ENCODE assay signal across 10 cellular contexts in the genomic region with DNA sequence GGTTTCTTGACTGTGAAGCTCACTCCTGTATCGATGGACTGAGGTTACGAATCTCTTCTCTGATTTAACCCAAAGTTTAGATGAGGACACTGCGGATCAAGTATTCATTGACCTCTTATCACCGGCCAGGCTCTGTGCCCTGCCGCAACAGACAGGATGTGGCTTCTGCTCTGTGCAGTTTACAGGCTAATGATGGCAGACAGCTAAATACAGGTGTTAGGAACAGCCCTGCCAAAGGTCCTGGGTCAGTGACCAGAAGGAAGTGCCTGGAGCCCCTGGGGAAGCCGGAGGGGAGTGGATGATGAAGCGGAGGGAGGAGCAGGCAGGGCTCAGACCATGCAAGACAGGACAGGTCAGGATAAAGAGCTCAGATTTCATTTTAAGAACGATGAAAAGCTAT. TPM values are rescaled to one million over a fixed set of nuclear protein-coding genes. Genes with fewer than 3 reads are reported as not detected.
DNase-seq lines count a peak whose midpoint lies in the region; ATAC-seq, FAIRE-seq and TF ChIP-seq lines count a peak whose summit lies in the region.
"Had no signal": no experiment of that assay in that cellular context is flagged by ENCODE, and none has a peak within 500 bp of the region (broad histone marks: within the 10 kb centered on the region; RNA-seq: fewer than 3 reads in every experiment).

No MANE protein-coding gene starts in this region.

- no peak overlapping the region for H3K4me3 ChIP-seq in testis
- H3K4me3 ChIP-seq: SJSA1 had no signal

- H3K36me3 ChIP-seq in testis (ENCODE audit: low read depth, missing control alignments): no peaks in the 10 kb centered on the region
- H3K36me3 ChIP-seq: SJSA1 had no signal

- peak overlapping the region; percentile 4 to 89 (median 54) for H3K27ac Mint-ChIP-seq in IgD-negative memory B cell
- H3K27ac Mint-ChIP-seq in glutamatergic neuron (ENCODE audit: unreplicated experiment): no peak overlapping the region

- DNase-seq in GM18507 (ENCODE audit: extremely low spot score, insufficient read length, low read depth) (no peak), glutamatergic neuron (no peak), COLO668 (lab: John Stamatoyannopoulos, UW; ENCODE audit: unreplicated experiment) (no peak), SHP77 treated with DMSO at 0.1 percent for 48 hours (lab: John Stamatoyannopoulos, UW) (no peak), testis (no peak)
- no peak for DNase-seq in stimulated activated naive CD4-positive, alpha-beta T cell treated with Interleukin-2 at 50 U/mL for 16 hours (lab: John Stamatoyannopoulos, UW)
- DNase-seq: stimulated activated CD4-positive, alpha-beta T cell treated with anti-CD3 and anti-CD28 coated beads, Interleukin-4, amount 100 ng/mL, for 4 hours had no signal

- no peak for TF ChIP-seq POLR2A in testis (IDR thresholded peaks at IDR 0.05)

- peak overlapping the region in 2 of 4 donors; percentile 13 to 15 for H3K4me3 Mint-ChIP-seq in IgD-negative memory B cell
- peak overlapping the region; percentile 4 for H3K4me3 Mint-ChIP-seq in glutamatergic neuron (ENCODE audit: unreplicated experiment)

- peak; percentile 62 for ATAC-seq in GM21576 (IDR thresholded peaks at IDR 0.05; ENCODE audit: unreplicated experiment)

- no peak overlapping the region for H3K27ac ChIP-seq in testis
- H3K27ac ChIP-seq: SJSA1 had no signal

- FAIRE-seq in GM18507 (lab: Jason Lieb, UNC): peak; percentile 86

- H3K27me3 Mint-ChIP-seq in IgD-negative memory B cell (peaks cover 2% of the 10 kb centered on the region), glutamatergic neuron (ENCODE audit: unreplicated experiment) (peaks cover 4% of the 10 kb centered on the region)

- 56 to 82% methylated on average over 8 of the region's 8 CpGs for WGBS in testis, 2 donors

- H3K4me1 Mint-ChIP-seq in IgD-negative memory B cell (peaks cover 30 to 33% (median 31%) of the 10 kb centered on the region in 3 donors), glutamatergic neuron (ENCODE audit: low read depth, unreplicated experiment) (peaks cover 10% of the 10 kb centered on the region)

- H3K9me3 Mint-ChIP-seq in IgD-negative memory B cell: peaks cover 0 to 3% (median 0%) of the 10 kb centered on the region in 3 donors
- peaks cover 3% of the 10 kb centered on the region for H3K9me3 Mint-ChIP-seq in glutamatergic neuron (ENCODE audit: unreplicated experiment)

- TF ChIP-seq CTCF in glutamatergic neuron (IDR thresholded peaks at IDR 0.05; ENCODE audit: partially characterized antibody, unreplicated experiment): no peak
- no peak for TF ChIP-seq CTCF in testis (IDR thresholded peaks at IDR 0.05)

- intact Hi-C loops in testis (cut with DNase I; ENCODE audit: low total_unique reads): no loop called here

- H3K9me3 ChIP-seq in testis: no peaks in the 10 kb centered on the region
- H3K9me3 ChIP-seq: SJSA1 had no signal

- H3K36me3 Mint-ChIP-seq in IgD-negative memory B cell (peaks cover 5% of the 10 kb centered on the region), glutamatergic neuron (ENCODE audit: unreplicated experiment) (peaks cover 4% of the 10 kb centered on the region)

- H3K4me1 ChIP-seq in testis: no peaks in the 10 kb centered on the region

- H3K27me3 ChIP-seq in testis: no peaks in the 10 kb centered on the region
- H3K27me3 ChIP-seq: SJSA1 had no signal

RNA-seq across cellular contexts. Expression of a gene that starts 44.4 kb away (rescaled TPM):
- polyA plus RNA-seq in IgD-negative memory B cell: 20.2 TPM
- 143 TPM for total RNA-seq in glutamatergic neuron (ENCODE audit: unreplicated experiment)
- 10 to 100 TPM; 68.8 to 75.7 TPM for total RNA-seq in testis
- polyA plus RNA-seq in testis (ENCODE audit: insufficient read depth, low read depth, low replicate concordance): 37.5 TPM
